1 cellular context compared by ENCODE assay signal in the genomic region with DNA sequence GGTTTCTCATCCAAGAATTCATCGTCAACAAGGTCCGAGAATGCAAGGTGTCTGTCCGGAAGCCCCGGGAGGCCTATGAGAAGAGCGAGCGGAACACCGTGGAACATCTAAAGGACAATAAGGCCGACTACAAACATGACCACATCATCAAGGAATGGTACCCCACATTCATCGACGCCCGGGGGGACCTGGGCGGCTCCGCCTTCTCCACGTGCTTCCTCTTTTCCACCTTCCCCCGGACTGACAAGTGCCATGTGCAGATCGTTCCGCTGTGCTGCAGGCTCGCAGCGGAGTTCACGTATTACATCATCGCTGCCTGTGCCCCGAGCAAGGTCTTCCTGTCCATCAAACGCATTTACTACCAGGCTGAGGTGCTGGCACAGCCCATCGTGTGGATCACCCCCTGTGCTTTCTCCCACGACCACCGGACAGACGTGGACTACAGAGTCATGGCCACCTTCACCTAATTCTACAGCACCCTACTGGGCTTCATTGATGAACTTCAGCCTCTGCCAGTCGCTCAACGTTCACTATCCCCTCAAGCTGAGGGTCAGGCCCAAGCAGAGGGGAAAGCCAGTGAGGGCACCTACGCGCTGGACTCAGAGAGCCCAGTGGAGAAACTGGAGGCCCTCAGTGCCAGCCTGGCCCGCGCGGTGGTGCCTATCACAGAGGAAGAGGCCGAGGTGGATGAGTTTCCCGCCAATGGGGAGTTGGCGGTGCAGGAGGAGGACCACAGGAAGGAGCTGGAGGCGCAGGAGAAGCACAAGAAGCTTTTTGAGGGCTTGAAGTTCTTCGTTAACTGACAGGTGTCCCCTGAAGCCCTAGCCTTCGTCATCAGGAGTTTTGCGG.
TF ChIP-seq lines count a peak whose summit lies in the region.

No MANE protein-coding gene starts in this region.

TF ChIP-seq in K562, 482 proteins besides CTCF, POLR2A, EP300 and RAD21 (continued from another document):
- TF ChIP-seq, protein P1, sequence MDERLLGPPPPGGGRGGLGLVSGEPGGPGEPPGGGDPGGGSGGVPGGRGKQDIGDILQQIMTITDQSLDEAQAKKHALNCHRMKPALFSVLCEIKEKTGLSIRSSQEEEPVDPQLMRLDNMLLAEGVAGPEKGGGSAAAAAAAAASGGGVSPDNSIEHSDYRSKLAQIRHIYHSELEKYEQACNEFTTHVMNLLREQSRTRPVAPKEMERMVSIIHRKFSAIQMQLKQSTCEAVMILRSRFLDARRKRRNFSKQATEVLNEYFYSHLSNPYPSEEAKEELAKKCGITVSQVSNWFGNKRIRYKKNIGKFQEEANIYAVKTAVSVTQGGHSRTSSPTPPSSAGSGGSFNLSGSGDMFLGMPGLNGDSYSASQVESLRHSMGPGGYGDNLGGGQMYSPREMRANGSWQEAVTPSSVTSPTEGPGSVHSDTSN (CRISPR knock-in tag; IDR thresholded peaks at IDR 0.05; ENCODE audit: low read depth), result no peak
- TF ChIP-seq, protein P1 (tag; conservative IDR thresholded peaks at IDR 0.05; ENCODE audit: low read depth), result 0 out of 2 replicates have a peak, but pooled peaks have one; percentile 36
- peak in 1 of 2 experiments; percentile 59; a peak in 1 of 4 replicates for TF ChIP-seq SIN3A (IDR thresholded peaks at IDR 0.05; ENCODE audit: borderline replicate concordance in 2 of 2, control insufficient read depth in 1 of 2, low read depth in 2 of 2, low read length in 2 of 2)
- peak; percentile 54 for TF ChIP-seq TAF1 (IDR thresholded peaks at IDR 0.05; ENCODE audit: control insufficient read depth, extremely low read depth, insufficient read depth, low read length, severe bottlenecking)
- peak; percentile 53 for TF ChIP-seq TAF9B (IDR thresholded peaks at IDR 0.05; ENCODE audit: partially characterized antibody)
- no peak for TF ChIP-seq DNMT1 (IDR thresholded peaks at IDR 0.05)
- peak; percentile 70 for TF ChIP-seq RBFOX2 (IDR thresholded peaks at IDR 0.05; ENCODE audit: low read depth, low read length)
- no peak for TF ChIP-seq BDP1 (IDR thresholded peaks at IDR 0.05; ENCODE audit: insufficient read depth, insufficient read length)
- peak; percentile 79 for TF ChIP-seq ATF4 (CRISPR knock-in tag; IDR thresholded peaks at IDR 0.05)
- TF ChIP-seq TEAD1 (CRISPR knock-in tag; IDR thresholded peaks at IDR 0.05), result 0 out of 4 replicates have a peak, but pooled peaks of 1 of the 2 experiments have one; percentile 38
- no peak for TF ChIP-seq NR2F6 (CRISPR knock-in tag; IDR thresholded peaks at IDR 0.05)
- peak; percentile 85 for TF ChIP-seq MYC (IDR thresholded peaks at IDR 0.05; ENCODE audit: low read depth, low read length)
- TF ChIP-seq MYC (CRISPR knock-in tag; IDR thresholded peaks at IDR 0.05; ENCODE audit: borderline replicate concordance, low read depth), result no peak
- TF ChIP-seq ATF3 (IDR thresholded peaks at IDR 0.05), result peak; percentile 90
- no peak for TF ChIP-seq ATF3 (CRISPR knock-in tag; conservative IDR thresholded peaks at IDR 0.05)
- peak; percentile 83 for TF ChIP-seq CEBPB (tag; IDR thresholded peaks at IDR 0.05)
- TF ChIP-seq HDGF (IDR thresholded peaks at IDR 0.05), result no peak
- TF ChIP-seq DIDO1 (tag; IDR thresholded peaks at IDR 0.05; ENCODE audit: low read depth), result peak; percentile 86
- peak in 1 of 2 experiments; percentile 52; a peak in 1 of 4 replicates for TF ChIP-seq MAZ (CRISPR knock-in tag; conservative IDR thresholded peaks at IDR 0.05 in 1 of 2, IDR thresholded peaks at IDR 0.05 in 1 of 2)
- TF ChIP-seq, protein P2, sequence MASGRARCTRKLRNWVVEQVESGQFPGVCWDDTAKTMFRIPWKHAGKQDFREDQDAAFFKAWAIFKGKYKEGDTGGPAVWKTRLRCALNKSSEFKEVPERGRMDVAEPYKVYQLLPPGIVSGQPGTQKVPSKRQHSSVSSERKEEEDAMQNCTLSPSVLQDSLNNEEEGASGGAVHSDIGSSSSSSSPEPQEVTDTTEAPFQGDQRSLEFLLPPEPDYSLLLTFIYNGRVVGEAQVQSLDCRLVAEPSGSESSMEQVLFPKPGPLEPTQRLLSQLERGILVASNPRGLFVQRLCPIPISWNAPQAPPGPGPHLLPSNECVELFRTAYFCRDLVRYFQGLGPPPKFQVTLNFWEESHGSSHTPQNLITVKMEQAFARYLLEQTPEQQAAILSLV (tag; IDR thresholded peaks at IDR 0.05), result peak; percentile 48; the same call in 1 of the 2 replicates
- 0 out of 2 replicates have a peak, but pooled peaks have one; percentile 53 for TF ChIP-seq NFRKB (IDR thresholded peaks at IDR 0.05; ENCODE audit: low read depth)
- 0 out of 2 replicates have a peak, but pooled peaks have one; percentile 8 for TF ChIP-seq TEAD4 (IDR thresholded peaks at IDR 0.05; ENCODE audit: low read length)
- no peak for TF ChIP-seq TEAD4 (CRISPR knock-in tag; IDR thresholded peaks at IDR 0.05; ENCODE audit: borderline replicate concordance)
- TF ChIP-seq, protein P3, sequence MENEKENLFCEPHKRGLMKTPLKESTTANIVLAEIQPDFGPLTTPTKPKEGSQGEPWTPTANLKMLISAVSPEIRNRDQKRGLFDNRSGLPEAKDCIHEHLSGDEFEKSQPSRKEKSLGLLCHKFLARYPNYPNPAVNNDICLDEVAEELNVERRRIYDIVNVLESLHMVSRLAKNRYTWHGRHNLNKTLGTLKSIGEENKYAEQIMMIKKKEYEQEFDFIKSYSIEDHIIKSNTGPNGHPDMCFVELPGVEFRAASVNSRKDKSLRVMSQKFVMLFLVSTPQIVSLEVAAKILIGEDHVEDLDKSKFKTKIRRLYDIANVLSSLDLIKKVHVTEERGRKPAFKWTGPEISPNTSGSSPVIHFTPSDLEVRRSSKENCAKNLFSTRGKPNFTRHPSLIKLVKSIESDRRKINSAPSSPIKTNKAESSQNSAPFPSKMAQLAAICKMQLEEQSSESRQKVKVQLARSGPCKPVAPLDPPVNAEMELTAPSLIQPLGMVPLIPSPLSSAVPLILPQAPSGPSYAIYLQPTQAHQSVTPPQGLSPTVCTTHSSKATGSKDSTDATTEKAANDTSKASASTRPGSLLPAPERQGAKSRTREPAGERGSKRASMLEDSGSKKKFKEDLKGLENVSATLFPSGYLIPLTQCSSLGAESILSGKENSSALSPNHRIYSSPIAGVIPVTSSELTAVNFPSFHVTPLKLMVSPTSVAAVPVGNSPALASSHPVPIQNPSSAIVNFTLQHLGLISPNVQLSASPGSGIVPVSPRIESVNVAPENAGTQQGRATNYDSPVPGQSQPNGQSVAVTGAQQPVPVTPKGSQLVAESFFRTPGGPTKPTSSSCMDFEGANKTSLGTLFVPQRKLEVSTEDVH (IDR thresholded peaks at IDR 0.05; ENCODE audit: low read depth, partially characterized antibody), result peak; percentile 54
- no peak for TF ChIP-seq ZNF766 (CRISPR knock-in tag; conservative IDR thresholded peaks at IDR 0.05)
